In genomic region chr6:36979343-36979742, GRCh38 we compare ENCODE assay signal across 8 cellular contexts.
DNase-seq lines count a peak whose midpoint lies in the region; ATAC-seq and TF ChIP-seq lines count a peak whose summit lies in the region.

No MANE protein-coding gene starts in this region.

- DNase-seq in DND-41 (peak; percentile 26), NCI-H1694 (lab: John Stamatoyannopoulos, UW) (peak; percentile 59), astrocyte of the cerebellum (ENCODE audit: low read depth) (peak; percentile 16), kidney tubule cell (ENCODE audit: low spot score) (peak; percentile 23), tibial artery (peak in 1 of 2 donors; percentile 52), MM.1S (no peak), OCI-M2 (lab: John Stamatoyannopoulos, UW; ENCODE audit: unreplicated experiment) (no peak)

- peaks cover 26% of the 10 kb centered on the region for H3K4me1 ChIP-seq in DND-41 (ENCODE audit: insufficient read depth, low read length)
- peaks cover 0 to 58% (median 41%) of the 10 kb centered on the region in 4 donors for H3K4me1 ChIP-seq in tibial artery
- peaks cover 6% of the 10 kb centered on the region for H3K4me1 ChIP-seq in MM.1S (ENCODE audit: low read length)

- no peak overlapping the region for H3K27ac ChIP-seq in DND-41 (ENCODE audit: low read length)
- H3K27ac ChIP-seq in tibial artery, result no peak overlapping the region
- no peak overlapping the region for H3K27ac ChIP-seq in MM.1S (ENCODE audit: low read length)

- H3K27me3 ChIP-seq in DND-41 (ENCODE audit: insufficient read depth, low read length, poor library complexity) (no peaks in the 10 kb centered on the region), tibial artery (no peaks in the 10 kb centered on the region), MM.1S (replicated peaks; ENCODE audit: insufficient read depth, low read length) (no peaks in the 10 kb centered on the region)

- no peaks in the 10 kb centered on the region for H3K9me2 ChIP-seq in MM.1S (replicated peaks; ENCODE audit: insufficient read depth, low read length)

- H4K20me1 ChIP-seq in DND-41 (ENCODE audit: insufficient read depth, low read length), result peaks cover 81% of the 10 kb centered on the region
- no peaks in the 10 kb centered on the region for H4K20me1 ChIP-seq in MM.1S (ENCODE audit: insufficient read depth, low read length)

- intact Hi-C loops in tibial artery (cut with DNase I; ENCODE audit: low total_unique reads), result no loop called here

- H3K4me3 ChIP-seq in DND-41 (ENCODE audit: low read depth in 1 of 2, low read length in 2 of 2) (no peak overlapping the region), astrocyte of the cerebellum (ENCODE audit: low read depth, low read length) (no peak overlapping the region), tibial artery (no peak overlapping the region), MM.1S (ENCODE audit: low read length) (no peak overlapping the region)

- peak; percentile 55; the same call in 1 of the 3 replicates for ATAC-seq in DND-41 (ENCODE audit: insufficient read depth, low read depth)
- ATAC-seq in GM18858 (IDR thresholded peaks at IDR 0.05; ENCODE audit: unreplicated experiment), result no peak

- H3K4me2 ChIP-seq in DND-41 (ENCODE audit: insufficient read depth, low read length) (no peak overlapping the region), MM.1S (ENCODE audit: low read depth, low read length) (no peak overlapping the region)

- in situ Hi-C loops in astrocyte of the cerebellum (cut with HindIII; ENCODE audit: low sequenced_read_pairs), result no loop called here

- H3K36me3 ChIP-seq in DND-41 (ENCODE audit: insufficient read depth, low read length) (peaks cover 89% of the 10 kb centered on the region), tibial artery (peaks cover 45 to 61% (median 46%) of the 10 kb centered on the region in 3 donors), MM.1S (replicated peaks; ENCODE audit: insufficient read depth, low read length) (no peaks in the 10 kb centered on the region)

- TF ChIP-seq CTCF in DND-41 (IDR thresholded peaks at IDR 0.05; ENCODE audit: borderline replicate concordance, extremely low read depth, low read length, poor library complexity, severe bottlenecking), result peak; percentile 49
- peak; percentile 88 for TF ChIP-seq CTCF in astrocyte of the cerebellum (IDR thresholded peaks at IDR 0.05; ENCODE audit: low read depth, low read length, missing control alignments)
- TF ChIP-seq CTCF in tibial artery (IDR thresholded peaks at IDR 0.05), result peak; percentile 44 to 54
- TF ChIP-seq CTCF in MM.1S (IDR thresholded peaks at IDR 0.05; ENCODE audit: low read length), result no peak

- H2AFZ ChIP-seq in DND-41 (ENCODE audit: low read depth, low read length) (no peak overlapping the region), MM.1S (ENCODE audit: low read length) (no peak overlapping the region)

- H3K9me3 ChIP-seq in DND-41 (ENCODE audit: insufficient read depth, low read length, severe bottlenecking) (no peaks in the 10 kb centered on the region), tibial artery (no peaks in the 10 kb centered on the region), MM.1S (replicated peaks; ENCODE audit: insufficient read depth, low read length) (no peaks in the 10 kb centered on the region)

- no peaks in the 10 kb centered on the region for H3F3A ChIP-seq in MM.1S (ENCODE audit: insufficient read depth, low read length)

- H3K9ac ChIP-seq in DND-41 (ENCODE audit: low read depth, low read length) (no peak overlapping the region), MM.1S (ENCODE audit: low read length) (no peak overlapping the region)

- H3K79me2 ChIP-seq in DND-41 (ENCODE audit: insufficient read depth, low read length), result peaks cover 78% of the 10 kb centered on the region
- peaks cover 55% of the 10 kb centered on the region for H3K79me2 ChIP-seq in MM.1S (ENCODE audit: low read length)

Comparison
In these comparisons a context has a peak if more than half of its experiments do, and no peak if none do; other contexts are left out.
1. DNase-seq: peak in DND-41 (single experiment), NCI-H1694 (single experiment), astrocyte of the cerebellum (single experiment) and kidney tubule cell (single experiment); none in MM.1S (single experiment) and OCI-M2 (single experiment).